Comparison of ENCODE assay signal across 16 cellular contexts in genomic region chr14:68188174-68188573, GRCh38.
DNase-seq lines count a peak whose midpoint lies in the region; ATAC-seq and TF ChIP-seq lines count a peak whose summit lies in the region.
"Had no signal": no experiment of that assay in that cellular context is flagged by ENCODE, and none has a peak within 500 bp of the region (broad histone marks: within the 10 kb centered on the region; RNA-seq: fewer than 3 reads in every experiment).

No MANE protein-coding gene starts in this region.

- H3K27ac Mint-ChIP-seq in nephron (peak overlapping the region in 2 of 3 experiments; percentile 30 to 65), Calu3 (ENCODE audit: unreplicated experiment) (no peak overlapping the region)
- H3K27ac Mint-ChIP-seq: CD8-positive, alpha-beta memory T cell had no signal

- no TSS peak for BruUV-seq in HCT116 (replicated peaks; lab: Mats Ljungman, UMichigan)
- BruUV-seq in Panc1 (replicated peaks; lab: Mats Ljungman, UMichigan): no TSS peak
- no TSS peak for BruUV-seq in Calu3 (replicated peaks; lab: Mats Ljungman, UMichigan)

- no peak for TF ChIP-seq RAD21 in HCT116 (IDR thresholded peaks at IDR 0.05; ENCODE audit: low read depth)

- H2AFZ ChIP-seq in HCT116 (ENCODE audit: low read depth, low read length, poor library complexity, severe bottlenecking): no peak overlapping the region

- peaks cover 29% of the 10 kb centered on the region for H3K4me1 Mint-ChIP-seq in nephron
- H3K4me1 Mint-ChIP-seq in Calu3 (ENCODE audit: low read depth, unreplicated experiment): peaks cover 19% of the 10 kb centered on the region

- H3K27me3 Mint-ChIP-seq in nephron (ENCODE audit: low read depth) (no peaks in the 10 kb centered on the region), Calu3 (ENCODE audit: unreplicated experiment) (no peaks in the 10 kb centered on the region)
- H3K27me3 Mint-ChIP-seq: CD4-positive, CD25-positive, alpha-beta regulatory T cell; CD8-positive, alpha-beta memory T cell had no signal

- H3K4me2 ChIP-seq in HCT116 (ENCODE audit: low read length): no peak overlapping the region

- H3K4me3 ChIP-seq in HCT116 (replicated peaks in 1 of 2; ENCODE audit: low read depth in 1 of 2, low read length in 2 of 2) (no peak overlapping the region), Panc1 (ENCODE audit: low read depth in 2 of 2, low read length in 2 of 2) (no peak overlapping the region)

- POLR2A ChIA-PET in HCT116 (lab: Charles Lee) (no interaction called here), Panc1 (lab: Charles Lee) (no interaction called here)

- H3K27ac ChIP-seq in HCT116 (ENCODE audit: low read depth, low read length): peak overlapping the region; percentile 85; the same call in 1 of the 2 replicates
- peak overlapping the region; percentile 48; the same call in 1 of the 2 replicates for H3K27ac ChIP-seq in Panc1 (ENCODE audit: low read length)

- RAD21 ChIA-PET in HCT116 (lab: Charles Lee; ENCODE audit: low non-redundant PET in 1 of 2, low total read pairs in 2 of 2, uncharacterized antibody in 2 of 2, unreplicated experiment in 2 of 2): no interaction called here

- TF ChIP-seq CTCF in HCT116 (IDR thresholded peaks at IDR 0.05 in 2 of 3, conservative IDR thresholded peaks at IDR 0.05 in 1 of 3; ENCODE audit: borderline replicate concordance in 1 of 3, insufficient read depth in 1 of 3, low read depth in 2 of 3, low read length in 2 of 3) (no peak), Panc1 (IDR thresholded peaks at IDR 0.05) (no peak), nephron (IDR thresholded peaks at IDR 0.05; ENCODE audit: unreplicated experiment in 3 of 3) (no peak), Calu3 (IDR thresholded peaks at IDR 0.05; ENCODE audit: unreplicated experiment) (no peak)

- H3K36me3 ChIP-seq in HCT116 (ENCODE audit: control insufficient read depth in 1 of 2, insufficient read depth in 2 of 2, low read length in 2 of 2) (no peaks in the 10 kb centered on the region), Panc1 (ENCODE audit: control insufficient read depth, insufficient read depth, low read length) (no peaks in the 10 kb centered on the region)
- H3K36me3 ChIP-seq: BE2C had no signal

- H3K9ac ChIP-seq in HCT116 (ENCODE audit: low read length): no peak overlapping the region

- H3K79me2 ChIP-seq in HCT116 (ENCODE audit: insufficient read depth, low read length): no peaks in the 10 kb centered on the region

- ATAC-seq in HCT116 (no peak), Panc1 (no peak), GM21529 (IDR thresholded peaks at IDR 0.05; ENCODE audit: unreplicated experiment) (no peak)

- intact Hi-C loops in HCT116 (cut with micrococcal nuclease) (no loop called here), Panc1 (cut with micrococcal nuclease; ENCODE audit: unreplicated experiment) (no loop called here), Calu3 (cut with micrococcal nuclease; ENCODE audit: unreplicated experiment) (no loop called here)

- in situ Hi-C loops in Panc1 (cut with HindIII; ENCODE audit: low pct_unique_long_range_greater_than_20kb, low sequenced_read_pairs): no loop called here

- H3K4me1 ChIP-seq in HCT116 (ENCODE audit: control insufficient read depth in 1 of 2, insufficient read depth in 2 of 2, low read length in 2 of 2): peaks cover 16 to 49% of the 10 kb centered on the region in 2 experiments
- no peaks in the 10 kb centered on the region; the same call in 1 of the 2 replicates for H3K4me1 ChIP-seq in Panc1 (ENCODE audit: control insufficient read depth, insufficient read depth, low read length)
- H3K4me1 ChIP-seq: BE2C had no signal

- TF ChIP-seq POLR2A in HCT116 (IDR thresholded peaks at IDR 0.05; ENCODE audit: borderline replicate concordance, extremely low read depth, insufficient read depth, insufficient read length): no peak

- H3K36me3 Mint-ChIP-seq in nephron (ENCODE audit: low read depth): no peaks in the 10 kb centered on the region
- no peaks in the 10 kb centered on the region for H3K36me3 Mint-ChIP-seq in Calu3 (ENCODE audit: insufficient read depth, unreplicated experiment)
- H3K36me3 Mint-ChIP-seq: CD8-positive, alpha-beta memory T cell had no signal

- no peaks in the 10 kb centered on the region for H3K9me3 Mint-ChIP-seq in nephron
- H3K9me3 Mint-ChIP-seq in Calu3 (ENCODE audit: low read depth, unreplicated experiment): no peaks in the 10 kb centered on the region
- H3K9me3 Mint-ChIP-seq: CD4-positive, CD25-positive, alpha-beta regulatory T cell; CD8-positive, alpha-beta memory T cell had no signal

- CTCF ChIA-PET in HCT116 (lab: Charles Lee): no interaction called here
- CTCF ChIA-PET in Panc1 (lab: Charles Lee): no interaction called here
- CTCF ChIA-PET in Calu3 (lab: Charles Lee): no interaction called here

- H3K9me3 ChIP-seq in HCT116 (ENCODE audit: control insufficient read depth in 1 of 2, insufficient read depth in 1 of 2, low read depth in 1 of 2, low read length in 2 of 2) (no peaks in the 10 kb centered on the region), Panc1 (ENCODE audit: control insufficient read depth, insufficient read depth, low read depth, low read length) (no peaks in the 10 kb centered on the region)
- H3K9me3 ChIP-seq: BE2C had no signal

- H3K27me3 ChIP-seq in HCT116 (ENCODE audit: insufficient read depth, low read length): no peaks in the 10 kb centered on the region
- H3K27me3 ChIP-seq in Panc1 (ENCODE audit: control insufficient read depth, insufficient read depth, low read length): no peaks in the 10 kb centered on the region
- H3K27me3 ChIP-seq: BE2C had no signal

- no peaks in the 10 kb centered on the region; the same call in 1 of the 2 replicates for H3K9me2 ChIP-seq in HCT116 (ENCODE audit: insufficient read depth)

- no peaks in the 10 kb centered on the region for H4K20me1 ChIP-seq in HCT116 (ENCODE audit: insufficient read depth)

- DNase-seq in HCT116 (ENCODE audit: low read depth, low spot score) (no peak), Panc1 (ENCODE audit: low read depth, low spot score) (no peak), GF-D8 (lab: John Stamatoyannopoulos, UW) (no peak), Calu3 (no peak)
- DNase-seq: ACHN; BE2C; C1 segment of cervical spinal cord; CD4-positive, CD25-positive, alpha-beta regulatory T cell; CD8-positive, alpha-beta memory T cell; COR-L47; GOT3; H7; IMR-90; KBM-7 had no signal

- H3K4me3 Mint-ChIP-seq in nephron: no peak overlapping the region
- H3K4me3 Mint-ChIP-seq in Calu3 (ENCODE audit: low read depth, unreplicated experiment): no peak overlapping the region
- H3K4me3 Mint-ChIP-seq: CD4-positive, CD25-positive, alpha-beta regulatory T cell; CD8-positive, alpha-beta memory T cell had no signal

TF ChIP-seq in HCT116, 20 proteins besides CTCF, POLR2A, EP300 and RAD21:
- TF ChIP-seq ATF3 (IDR thresholded peaks at IDR 0.05): no peak
- TF ChIP-seq FOSL1 (IDR thresholded peaks at IDR 0.05; ENCODE audit: low read depth): no peak
- no peak for TF ChIP-seq JUND (IDR thresholded peaks at IDR 0.05)
- no peak for TF ChIP-seq SP1 (IDR thresholded peaks at IDR 0.05; ENCODE audit: low read depth)
- no peak for TF ChIP-seq YY1 (IDR thresholded peaks at IDR 0.05; ENCODE audit: extremely low read depth, insufficient replicate concordance, low read depth, low read length)
- no peak for TF ChIP-seq SIN3A (IDR thresholded peaks at IDR 0.05; ENCODE audit: low read depth)
- no peak for TF ChIP-seq EZH2phosphoT487 (IDR thresholded peaks at IDR 0.05; ENCODE audit: borderline replicate concordance)
- no peak for TF ChIP-seq ZBTB33 (IDR thresholded peaks at IDR 0.05; ENCODE audit: extremely low read depth, insufficient replicate concordance, low read length)
- no peak for TF ChIP-seq ELF1 (IDR thresholded peaks at IDR 0.05; ENCODE audit: borderline replicate concordance, low read depth)
- no peak for TF ChIP-seq EGR1 (IDR thresholded peaks at IDR 0.05; ENCODE audit: low read depth)
- TF ChIP-seq SRF (IDR thresholded peaks at IDR 0.05; ENCODE audit: low read depth): no peak
- TF ChIP-seq ZNF274 (IDR thresholded peaks at IDR 0.05; ENCODE audit: low read depth, low read length): no peak
- no peak for TF ChIP-seq MAX (IDR thresholded peaks at IDR 0.05)
- TF ChIP-seq TCF7L2 (IDR thresholded peaks at IDR 0.05; ENCODE audit: borderline replicate concordance, extremely low read depth, insufficient read depth, insufficient read length): no peak
- TF ChIP-seq EZH2 (IDR thresholded peaks at IDR 0.05): no peak
- TF ChIP-seq POLR2AphosphoS5 (IDR thresholded peaks at IDR 0.05; ENCODE audit: low read depth, low read length): no peak
- TF ChIP-seq ZFX (IDR thresholded peaks at IDR 0.05): no peak
